Comparison of ENCODE assay signal across 9 cellular contexts in the genomic region with DNA sequence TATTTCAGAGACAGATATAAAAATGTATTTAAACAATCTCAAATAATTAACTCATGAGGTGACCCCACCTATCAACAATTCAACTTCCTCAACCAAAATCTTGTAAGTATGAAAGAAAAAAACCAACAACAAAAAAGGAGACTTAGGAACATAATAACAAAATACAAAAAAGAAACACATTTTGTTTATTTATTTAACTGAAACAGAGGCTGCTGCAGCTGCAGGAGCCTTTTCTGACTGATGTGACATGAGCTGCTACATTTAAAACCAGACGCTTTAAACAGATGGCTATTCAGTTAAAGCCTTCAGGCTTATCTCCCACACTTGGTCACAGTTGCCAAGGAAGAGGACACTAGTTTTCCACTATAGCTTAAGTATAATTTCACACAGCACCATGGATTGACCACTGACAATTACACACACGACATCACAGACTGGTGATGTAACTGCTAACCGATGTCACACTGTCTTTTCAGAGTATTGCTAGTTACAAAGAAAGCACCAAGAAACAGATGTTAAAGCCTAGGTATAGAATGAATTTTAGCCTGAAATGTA.
A peak's percentile ranks its signal among the peaks of the same experiment; 100 is the strongest.
DNase-seq lines count a peak whose midpoint lies in the region; ATAC-seq, FAIRE-seq and TF ChIP-seq lines count a peak whose summit lies in the region.
"Had no signal": no experiment of that assay in that cellular context is flagged by ENCODE, and none has a peak within 500 bp of the region (broad histone marks: within the 10 kb centered on the region; RNA-seq: fewer than 3 reads in every experiment).

No MANE protein-coding gene starts in this region.

- H3K9ac ChIP-seq in GM12878 (ENCODE audit: control insufficient read depth, insufficient read depth, low read length) (no peak overlapping the region), mesenchymal stem cell (ENCODE audit: low read length) (peak overlapping the region; percentile 24)

- no peak overlapping the region for H2AK5ac ChIP-seq in mesenchymal stem cell (ENCODE audit: low read length, severe bottlenecking)

- H4K20me1 ChIP-seq in GM12878 (ENCODE audit: control insufficient read depth, insufficient read depth): no peaks in the 10 kb centered on the region

- no peak overlapping the region for H3K27ac Mint-ChIP-seq in Caco-2 (ENCODE audit: unreplicated experiment)

- H3K4me1 ChIP-seq in GM12878 (ENCODE audit: control insufficient read depth, insufficient read depth, low read length): no peaks in the 10 kb centered on the region
- H3K4me1 ChIP-seq in mesenchymal stem cell (ENCODE audit: control insufficient read depth, insufficient read depth, low read depth, low read length): peaks cover 6% of the 10 kb centered on the region
- H3K4me1 ChIP-seq in Caco-2: peaks cover 18% of the 10 kb centered on the region; the same call in 1 of the 2 replicates

- H3K14ac ChIP-seq in mesenchymal stem cell (ENCODE audit: low read length in 2 of 2): no peak overlapping the region

- 37% methylated on average over 3 of the region's 3 CpGs for WGBS in GM12878 (ENCODE audit: insufficient coverage, insufficient replicate concordance, low lambda C conversion rate, missing lambda C conversion rate)
- WGBS in mesenchymal stem cell: 20% methylated on average over 2 of the region's 3 CpGs

- H3K36me3 Mint-ChIP-seq in Caco-2 (ENCODE audit: insufficient read depth, unreplicated experiment): peaks cover 17% of the 10 kb centered on the region

- no peak for TF ChIP-seq EP300 in GM12878 (IDR thresholded peaks at IDR 0.05; ENCODE audit: borderline replicate concordance in 1 of 2, control insufficient read depth in 1 of 2, low read depth in 2 of 2, low read length in 2 of 2)

- no peaks in the 10 kb centered on the region for H3K27me3 ChIP-seq in GM12878 (replicated peaks in 1 of 2; ENCODE audit: control insufficient read depth in 2 of 2, insufficient read depth in 2 of 2, low read length in 1 of 2)
- H3K27me3 ChIP-seq in mesenchymal stem cell (ENCODE audit: control insufficient read depth in 1 of 2, insufficient read depth in 1 of 2, low read length in 2 of 2): no peaks in the 10 kb centered on the region
- no peaks in the 10 kb centered on the region for H3K27me3 ChIP-seq in Caco-2 (replicated peaks; ENCODE audit: control insufficient read depth, insufficient read depth, low read length)

- H3K23ac ChIP-seq in mesenchymal stem cell (ENCODE audit: low read length in 2 of 2): no peak overlapping the region

- TF ChIP-seq RAD21 in GM12878 (IDR thresholded peaks at IDR 0.05; ENCODE audit: insufficient read depth, low read depth, low read length): no peak

- no peak overlapping the region for H3K4ac ChIP-seq in mesenchymal stem cell (ENCODE audit: low read depth in 1 of 2, low read length in 2 of 2)

- H3K18ac ChIP-seq in mesenchymal stem cell (ENCODE audit: low read depth in 1 of 2, low read length in 2 of 2): no peak overlapping the region

- no peaks in the 10 kb centered on the region; the same call in 2 of the 3 replicates for H3K9me3 ChIP-seq in GM12878 (replicated peaks; ENCODE audit: control insufficient read depth, insufficient read depth, low read length)
- no peaks in the 10 kb centered on the region for H3K9me3 ChIP-seq in mesenchymal stem cell (ENCODE audit: control insufficient read depth, low read length)
- H3K9me3 ChIP-seq in Caco-2: no peaks in the 10 kb centered on the region

- H2AFZ ChIP-seq in GM12878 (ENCODE audit: control insufficient read depth, low read depth, low read length): no peak overlapping the region
- H2AFZ ChIP-seq in mesenchymal stem cell (ENCODE audit: low read depth, low read length): no peak overlapping the region

- H3K27ac ChIP-seq in GM12878 (ENCODE audit: control insufficient read depth, insufficient read depth) (no peak overlapping the region), mesenchymal stem cell (ENCODE audit: low read length, poor library complexity, severe bottlenecking) (peak overlapping the region; percentile 4)

- no peak for TF ChIP-seq CTCF in GM12878 (IDR thresholded peaks at IDR 0.05 in 2 of 3, conservative IDR thresholded peaks at IDR 0.05 in 1 of 3; ENCODE audit: control insufficient read depth in 2 of 3, extremely low read depth in 1 of 3, insufficient read depth in 1 of 3, low read depth in 3 of 3, low read length in 3 of 3)
- TF ChIP-seq CTCF in Caco-2 (IDR thresholded peaks at IDR 0.05; ENCODE audit: insufficient read depth in 1 of 2, low read depth in 1 of 2, low read length in 1 of 2, severe bottlenecking in 1 of 2, unreplicated experiment in 1 of 2): no peak

- no peak overlapping the region for H2BK120ac ChIP-seq in mesenchymal stem cell (ENCODE audit: low read depth, low read length)

- peaks cover 24% of the 10 kb centered on the region for H3K4me1 Mint-ChIP-seq in Caco-2 (ENCODE audit: low read depth, unreplicated experiment)

- H2BK15ac ChIP-seq in mesenchymal stem cell (ENCODE audit: low read depth, poor library complexity, severe bottlenecking): no peak overlapping the region

- H3K27me3 Mint-ChIP-seq in Caco-2 (ENCODE audit: insufficient read depth, unreplicated experiment): no peaks in the 10 kb centered on the region

- RAD21 ChIA-PET in GM12878 (lab: Charles Lee; ENCODE audit: unreplicated experiment): interaction anchor here (0.6 to 1.0 kb wide), 2 partner anchors 9 to 25 kb away, joined by 3 read pairs; no protein-coding TSS in a partner anchor

- DNase-seq in DMS 273 (lab: John Stamatoyannopoulos, UW; ENCODE audit: unreplicated experiment): peak; percentile 71
- peak; percentile 23 for DNase-seq in NCI-H2029 treated with DMSO at 0.1 percent for 48 hours (lab: John Stamatoyannopoulos, UW)
- DNase-seq in GM12878 (ENCODE audit: low read depth, low spot score): no peak
- peak; percentile 89 for DNase-seq in mesenchymal stem cell
- DNase-seq in C1 segment of cervical spinal cord (lab: John Stamatoyannopoulos, UW): no peak
- DNase-seq in NCI-H1048 (lab: John Stamatoyannopoulos, UW): no peak
- DNase-seq in posterior cingulate gyrus: no peak
- DNase-seq in Caco-2: no peak
- DNase-seq: activated gamma-delta T cell had no signal

- H3K4me2 ChIP-seq in GM12878 (ENCODE audit: control insufficient read depth, insufficient read depth) (no peak overlapping the region), mesenchymal stem cell (ENCODE audit: low read length, poor library complexity, severe bottlenecking) (no peak overlapping the region)

- ATAC-seq in GM12878: peak; percentile 39

- no peak overlapping the region for H4K8ac ChIP-seq in mesenchymal stem cell (ENCODE audit: low read length)

- BruUV-seq in GM12878 (replicated peaks; lab: Mats Ljungman, UMichigan) (no TSS peak), Caco-2 (replicated peaks; lab: Mats Ljungman, UMichigan) (no TSS peak)

- H3K79me2 ChIP-seq in GM12878 (ENCODE audit: control insufficient read depth, insufficient read depth, low read length): no peaks in the 10 kb centered on the region

- no peak overlapping the region for H4K91ac ChIP-seq in mesenchymal stem cell (ENCODE audit: low read length)

- H3K4me3 ChIP-seq in GM12878 (no peak overlapping the region), mesenchymal stem cell (ENCODE audit: insufficient read depth in 1 of 2, low read depth in 1 of 2, low read length in 2 of 2) (no peak overlapping the region), Caco-2 (ENCODE audit: low read depth, low read length) (no peak overlapping the region)

- H3K36me3 ChIP-seq in GM12878 (ENCODE audit: control insufficient read depth in 2 of 2, insufficient read depth in 2 of 2, low read length in 1 of 2) (no peaks in the 10 kb centered on the region), mesenchymal stem cell (ENCODE audit: control insufficient read depth in 1 of 2, insufficient read depth in 2 of 2, low read depth in 1 of 2, low read length in 2 of 2) (no peaks in the 10 kb centered on the region), Caco-2 (ENCODE audit: control insufficient read depth, insufficient read depth, low read length) (no peaks in the 10 kb centered on the region)

- no peak for TF ChIP-seq POLR2A in GM12878 (IDR thresholded peaks at IDR 0.05; ENCODE audit: low read depth, low read length)

- CTCF ChIA-PET in GM12878 (lab: Yijun Ruan, JAX): interaction anchor here (1.2 kb wide), 1 partner anchor 30 kb away, joined by 3 read pairs; no protein-coding TSS in a partner anchor
- CTCF ChIA-PET in Caco-2 (lab: Charles Lee): no interaction called here

- intact Hi-C loops in GM12878 (cut with micrococcal nuclease; ENCODE audit: unreplicated experiment) (no loop called here), posterior cingulate gyrus (cut with DNase I) (no loop called here), Caco-2 (cut with micrococcal nuclease; ENCODE audit: unreplicated experiment) (no loop called here)

- no peak overlapping the region for H2BK12ac ChIP-seq in mesenchymal stem cell (ENCODE audit: low read length in 2 of 2)

- no peak overlapping the region for H2BK5ac ChIP-seq in mesenchymal stem cell (ENCODE audit: low read depth, low read length, poor library complexity, severe bottlenecking)

- H3K4me3 Mint-ChIP-seq in Caco-2 (ENCODE audit: unreplicated experiment): no peak overlapping the region

- in situ Hi-C loops in GM12878 (cut with MboI): no loop called here

- FAIRE-seq in GM12878 (lab: Jason Lieb, UNC): no peak

- H3K79me1 ChIP-seq in mesenchymal stem cell (replicated peaks; ENCODE audit: low read length, poor library complexity, severe bottlenecking): peaks cover 4% of the 10 kb centered on the region

- SMC1A ChIA-PET in GM12878 (lab: Charles Lee; ENCODE audit: uncharacterized antibody, unreplicated experiment): no interaction called here

- no peaks in the 10 kb centered on the region for H3K9me3 Mint-ChIP-seq in Caco-2 (ENCODE audit: unreplicated experiment)

- POLR2A ChIA-PET in GM12878 (lab: Charles Lee) (no interaction called here), Caco-2 (lab: Charles Lee) (no interaction called here)

TF ChIP-seq in GM12878, 131 proteins besides CTCF, POLR2A, EP300 and RAD21 (continues in another document):
- TF ChIP-seq POLR2AphosphoS5 (IDR thresholded peaks at IDR 0.05; ENCODE audit: low read length) (no peak), BRCA1 (IDR thresholded peaks at IDR 0.05; ENCODE audit: low read depth, low read length) (no peak), CHD4 (IDR thresholded peaks at IDR 0.05) (no peak), CREB1 (IDR thresholded peaks at IDR 0.05; ENCODE audit: low read depth) (peak; percentile 48; the same call in 1 of the 2 replicates), TBL1XR1 (IDR thresholded peaks at IDR 0.05; ENCODE audit: low read depth, low read length) (no peak), JUND (IDR thresholded peaks at IDR 0.05; ENCODE audit: low read depth, low read length) (no peak)
- TF ChIP-seq, protein P1, sequence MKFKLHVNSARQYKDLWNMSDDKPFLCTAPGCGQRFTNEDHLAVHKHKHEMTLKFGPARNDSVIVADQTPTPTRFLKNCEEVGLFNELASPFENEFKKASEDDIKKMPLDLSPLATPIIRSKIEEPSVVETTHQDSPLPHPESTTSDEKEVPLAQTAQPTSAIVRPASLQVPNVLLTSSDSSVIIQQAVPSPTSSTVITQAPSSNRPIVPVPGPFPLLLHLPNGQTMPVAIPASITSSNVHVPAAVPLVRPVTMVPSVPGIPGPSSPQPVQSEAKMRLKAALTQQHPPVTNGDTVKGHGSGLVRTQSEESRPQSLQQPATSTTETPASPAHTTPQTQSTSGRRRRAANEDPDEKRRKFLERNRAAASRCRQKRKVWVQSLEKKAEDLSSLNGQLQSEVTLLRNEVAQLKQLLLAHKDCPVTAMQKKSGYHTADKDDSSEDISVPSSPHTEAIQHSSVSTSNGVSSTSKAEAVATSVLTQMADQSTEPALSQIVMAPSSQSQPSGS (IDR thresholded peaks at IDR 0.05; ENCODE audit: low read length): no peak

Comparison
In these comparisons a context has a peak if more than half of its experiments do, and no peak if none do; other contexts are left out.
1. DNase-seq: peak in DMS 273 (single experiment), NCI-H2029 treated with DMSO at 0.1 percent for 48 hours (single experiment) and mesenchymal stem cell (single experiment); none in GM12878 (single experiment), C1 segment of cervical spinal cord (0 of 14), NCI-H1048 (single experiment), posterior cingulate gyrus (0 of 10) and Caco-2 (0 of 2).